22 cellular contexts compared by ENCODE assay signal in genomic region chr5:136337788-136338187, GRCh38. TPM values are rescaled to one million over a fixed set of nuclear protein-coding genes. Genes with fewer than 3 reads are reported as not detected.
DNase-seq lines count a peak whose midpoint lies in the region; ATAC-seq, FAIRE-seq and TF ChIP-seq lines count a peak whose summit lies in the region.
"Had no signal": no experiment of that assay in that cellular context is flagged by ENCODE, and none has a peak within 500 bp of the region (broad histone marks: within the 10 kb centered on the region; RNA-seq: fewer than 3 reads in every experiment).

No MANE protein-coding gene starts in this region.

- H2BK15ac ChIP-seq in H1 (ENCODE audit: low read length) (no peak overlapping the region), mesendoderm (replicated peaks; ENCODE audit: low read depth) (no peak overlapping the region)

- H4K20me1 ChIP-seq in H1 (replicated peaks in 1 of 2; ENCODE audit: control insufficient read depth in 1 of 2, insufficient read depth in 2 of 2, low read length in 2 of 2): no peaks in the 10 kb centered on the region

- no peak overlapping the region for H3K4me2 ChIP-seq in H1 (ENCODE audit: insufficient read depth in 1 of 2, low read depth in 2 of 2, low read length in 2 of 2)
- no peak overlapping the region for H3K4me2 ChIP-seq in mesendoderm (ENCODE audit: low read length)

- FAIRE-seq in H1 (lab: Jason Lieb, UNC): no peak
- FAIRE-seq: A204.1, GM12878, H54, HTR-8/SVneo had no signal

- H3K14ac ChIP-seq in H1 (ENCODE audit: insufficient read length): no peak overlapping the region

- H3K79me1 ChIP-seq in H1 (ENCODE audit: low read depth, low read length) (no peaks in the 10 kb centered on the region), mesendoderm (ENCODE audit: low read length) (no peaks in the 10 kb centered on the region)

- in situ Hi-C loops in ACHN (cut with HindIII; ENCODE audit: low pct_ligation_motif_present, low pct_unique_long_range_greater_than_20kb, low sequenced_read_pairs): no loop called here

- ATAC-seq in GM19351 (IDR thresholded peaks at IDR 0.05; ENCODE audit: unreplicated experiment): no peak
- ATAC-seq: GM12878, HCT116 had no signal

- H4K5ac ChIP-seq in H1 (ENCODE audit: insufficient read length, low read depth, low read length): no peak overlapping the region
- H4K5ac ChIP-seq in mesendoderm (ENCODE audit: low read length): no peak overlapping the region

- H2AFZ ChIP-seq in H1 (ENCODE audit: low read length): no peak overlapping the region

- H4K8ac ChIP-seq in H1 (ENCODE audit: extremely low read depth, insufficient read depth, low read length) (no peak overlapping the region), mesendoderm (ENCODE audit: low read depth, low read length) (no peak overlapping the region)

- H3K18ac ChIP-seq in H1 (ENCODE audit: extremely low read depth, low read length) (no peak overlapping the region), mesendoderm (ENCODE audit: low read length) (no peak overlapping the region)

- H3K27me3 ChIP-seq in H7 (ENCODE audit: control insufficient read depth, insufficient read depth, low read length) (no peaks in the 10 kb centered on the region), H1 (replicated peaks in 1 of 4; ENCODE audit: control insufficient read depth in 3 of 4, extremely low read depth in 1 of 4, insufficient read depth in 3 of 4, low read length in 3 of 4) (no peaks in the 10 kb centered on the region), mesendoderm (ENCODE audit: insufficient read depth, low read length, poor library complexity) (no peaks in the 10 kb centered on the region)
- no peaks in the 10 kb centered on the region for H3K27me3 ChIP-seq in effector memory CD4-positive, alpha-beta T cell (replicated peaks; ENCODE audit: control insufficient read depth, insufficient read depth, low read length, poor library complexity, severe bottlenecking)

- POLR2A ChIA-PET in H1 (lab: Charles Lee; ENCODE audit: partially characterized antibody): interaction anchor here (0.7 kb wide), 1 partner anchor 38 kb away, joined by 4 read pairs; no protein-coding TSS in a partner anchor

- H3K36me3 ChIP-seq in H7 (replicated peaks; ENCODE audit: control insufficient read depth, insufficient read depth, low read length) (no peaks in the 10 kb centered on the region), H1 (ENCODE audit: control insufficient read depth in 2 of 4, insufficient read depth in 4 of 4, low read length in 3 of 4) (no peaks in the 10 kb centered on the region), mesendoderm (ENCODE audit: control insufficient read depth, insufficient read depth, low read length) (no peaks in the 10 kb centered on the region)
- H3K36me3 ChIP-seq in effector memory CD4-positive, alpha-beta T cell (ENCODE audit: control insufficient read depth, insufficient read depth, low read length): no peaks in the 10 kb centered on the region

- H2AK5ac ChIP-seq in H1 (ENCODE audit: low read depth, low read length) (no peak overlapping the region), mesendoderm (ENCODE audit: low read length) (no peak overlapping the region)

- H3K56ac ChIP-seq in H1 (replicated peaks; ENCODE audit: insufficient read length, low read depth, low read length): no peak overlapping the region
- no peak overlapping the region for H3K56ac ChIP-seq in mesendoderm (ENCODE audit: low read length)

- WGBS in H1 (ENCODE audit: extremely low coverage in 1 of 2, insufficient coverage in 1 of 2, insufficient read length in 1 of 2, insufficient replicate concordance in 2 of 2, low coverage in 1 of 2, low lambda C conversion rate in 2 of 2, missing lambda C conversion rate in 1 of 2), 2 experiments: 69% methylated on average over 5 of the region's 5 CpGs; no CpG with 5 or more reads in 1 of the 2 experiments
- no CpG with 5 or more reads among the region's 5 CpGs for WGBS in mesendoderm (ENCODE audit: extremely low coverage, insufficient coverage, low lambda C conversion rate)

- CTCF ChIA-PET in H1 (lab: Charles Lee; ENCODE audit: partially characterized antibody): interaction anchor here (1.1 to 1.6 kb wide), 4 partner anchors 18 to 714 kb away, joined by 3 to 4 read pairs (median 3); no protein-coding TSS in a partner anchor

- H2BK20ac ChIP-seq in H1 (ENCODE audit: low read length): no peak overlapping the region

- H3K4ac ChIP-seq in H1 (replicated peaks; ENCODE audit: insufficient read length, low read depth, low read length): no peak overlapping the region
- no peak overlapping the region for H3K4ac ChIP-seq in mesendoderm (ENCODE audit: low read depth, low read length)

- no peak for TF ChIP-seq CTCF in H1 (IDR thresholded peaks at IDR 0.05; ENCODE audit: control extremely low read depth in 1 of 3, insufficient read depth in 1 of 3, low read depth in 1 of 3, low read length in 3 of 3)

- no peaks in the 10 kb centered on the region for H3K23me2 ChIP-seq in H1 (ENCODE audit: low read depth, low read length)

- peaks cover 0 to 2% (median 0%) of the 10 kb centered on the region in 4 experiments; a peak in 1 of 7 replicates for H3K4me1 ChIP-seq in H1 (replicated peaks in 1 of 4; ENCODE audit: control insufficient read depth in 3 of 4, insufficient read depth in 4 of 4, low read length in 3 of 4)
- H3K4me1 ChIP-seq in mesendoderm (ENCODE audit: control insufficient read depth, low read depth, low read length): no peaks in the 10 kb centered on the region
- H3K4me1 ChIP-seq in effector memory CD4-positive, alpha-beta T cell (ENCODE audit: control insufficient read depth, insufficient read depth, low read length, poor library complexity, severe bottlenecking): no peaks in the 10 kb centered on the region
- H3K4me1 ChIP-seq: Caco-2 had no signal

- TF ChIP-seq POLR2A in H1 (IDR thresholded peaks at IDR 0.05; ENCODE audit: control extremely low read depth in 1 of 2, low read depth in 2 of 2, low read length in 2 of 2): no peak

- no peaks in the 10 kb centered on the region for H3K79me2 ChIP-seq in H1 (ENCODE audit: control insufficient read depth in 1 of 2, insufficient read depth in 2 of 2, low read length in 2 of 2)
- H3K79me2 ChIP-seq in mesendoderm (ENCODE audit: control insufficient read depth, insufficient read depth, low read length): no peaks in the 10 kb centered on the region

- no peak for TF ChIP-seq EP300 in H1 (IDR thresholded peaks at IDR 0.05; ENCODE audit: borderline replicate concordance in 1 of 2, low read depth in 2 of 2, low read length in 2 of 2)

- no peak overlapping the region for H2BK12ac ChIP-seq in H1 (ENCODE audit: low read depth, low read length)

- H3K9ac ChIP-seq in H1 (replicated peaks in 1 of 4; ENCODE audit: extremely low read depth in 1 of 4, low read depth in 3 of 4, low read length in 3 of 4): no peak overlapping the region
- H3K9ac ChIP-seq in mesendoderm (ENCODE audit: low read length): no peak overlapping the region

- no peak overlapping the region for H4K91ac ChIP-seq in H1 (replicated peaks; ENCODE audit: insufficient read length, low read length)

- H3K23ac ChIP-seq in H1 (ENCODE audit: insufficient read length) (no peak overlapping the region), mesendoderm (ENCODE audit: low read length) (no peak overlapping the region)

- H3K9me3 ChIP-seq in H1 (ENCODE audit: insufficient read depth in 2 of 2, low read depth in 1 of 2, low read length in 1 of 2): peaks cover 3 to 12% of the 10 kb centered on the region in 2 experiments; a peak in 2 of 4 replicates
- H3K9me3 ChIP-seq in effector memory CD4-positive, alpha-beta T cell (ENCODE audit: control insufficient read depth, low read length): no peaks in the 10 kb centered on the region
- H3K9me3 ChIP-seq: Caco-2 had no signal

- H3K4me3 ChIP-seq in H7 (ENCODE audit: insufficient read depth, low read depth, low read length): no peak overlapping the region
- no peak overlapping the region for H3K4me3 ChIP-seq in H1 (ENCODE audit: extremely low read depth in 1 of 4, insufficient read depth in 2 of 4, low read depth in 3 of 4, low read length in 4 of 4)
- no peak overlapping the region for H3K4me3 ChIP-seq in mesendoderm (ENCODE audit: low read length)
- H3K4me3 ChIP-seq in effector memory CD4-positive, alpha-beta T cell (ENCODE audit: insufficient read depth, low read depth, low read length, poor library complexity, severe bottlenecking): no peak overlapping the region
- H3K4me3 ChIP-seq: GM12878 had no signal

- H2BK120ac ChIP-seq in H1 (replicated peaks; ENCODE audit: low read depth, low read length): no peak overlapping the region
- H2BK120ac ChIP-seq in mesendoderm (ENCODE audit: low read depth, low read length): no peak overlapping the region

- no peak overlapping the region for H2BK5ac ChIP-seq in H1 (ENCODE audit: low read depth, low read length)
- no peak overlapping the region for H2BK5ac ChIP-seq in mesendoderm (ENCODE audit: low read length)

- H3K27ac ChIP-seq in H1 (ENCODE audit: low read depth, low read length) (no peak overlapping the region), mesendoderm (ENCODE audit: low read depth, low read length) (no peak overlapping the region)
- no peak overlapping the region for H3K27ac ChIP-seq in effector memory CD4-positive, alpha-beta T cell (ENCODE audit: insufficient read depth, low read length, poor library complexity, severe bottlenecking)
- H3K27ac ChIP-seq: C4-2B had no signal

- DNase-seq in H7 (peak; percentile 46), H1 (ENCODE audit: low read depth in 1 of 2, low spot score in 2 of 2) (no peak), mesendoderm (peak; percentile 1), ACHN (no peak)
- DNase-seq in effector memory CD4-positive, alpha-beta T cell: no peak
- DNase-seq: AML-193; Caco-2; CD4-positive, alpha-beta T cell; DMS153; DMS79; HFFc6; KBM-7 had no signal

- TF ChIP-seq RAD21 in H1 (IDR thresholded peaks at IDR 0.05 in 1 of 2, conservative IDR thresholded peaks at IDR 0.05 in 1 of 2; ENCODE audit: low read depth in 2 of 2, low read length in 2 of 2): no peak

TF ChIP-seq in H1, 55 proteins besides CTCF, POLR2A, EP300 and RAD21 (continues in another document):
- 0 out of 2 replicates have a peak, but pooled peaks have one; percentile 32 for TF ChIP-seq TEAD4 (IDR thresholded peaks at IDR 0.05; ENCODE audit: low read depth, low read length)
- no peak for TF ChIP-seq CBX5 (IDR thresholded peaks at IDR 0.05; ENCODE audit: low read depth, low read length)

RNA-seq across cellular contexts. Expression of gene TRPC7, which starts 27.6 kb away (rescaled TPM):
- total RNA-seq in H7 (2014; rRNA removed; shearing (Covaris generic)): 0.28 and 0.37 TPM in 2 replicates
- not detected in 2 replicates for total RNA-seq in H1 (2021; fragmentation: NEBNext Ultra II Directional; extraction: Animal tissue kit (Norgen Biotek cat#: 25700))
- 0.05 TPM in 1 of 2 replicates, not detected in the other for polyA plus RNA-seq in H1 (2011; rRNA removed)
- not detected for polyA plus RNA-seq in H1 (2011; cell fraction: cytosol; rRNA removed)
- polyA plus RNA-seq in H1 (2011; cell fraction: nucleus; rRNA removed): not detected
- 0.08 TPM in 1 of 4 replicates, not detected in the others for polyA plus RNA-seq in H1 (2012, experiment 1 of 2)
- polyA plus RNA-seq in H1 (2012, experiment 2 of 2): not detected
- polyA plus RNA-seq in H1 (2013, experiment 1 of 2): 0.06 TPM
- polyA plus RNA-seq in H1 (2013, experiment 2 of 2): 0.13 TPM
- 0.17 TPM in 1 of 2 replicates, not detected in the other for polyA minus RNA-seq in H1 (2011; rRNA and poly(A)+ RNA removed)
- polyA minus RNA-seq in H1 (2011; cell fraction: cytosol; rRNA and poly(A)+ RNA removed): not detected
- not detected for polyA minus RNA-seq in H1 (2011; cell fraction: nucleus; rRNA and poly(A)+ RNA removed)
- 0.08 TPM for polyA plus RNA-seq in mesendoderm (2013, experiment 1 of 2)
- 0.11 TPM for polyA plus RNA-seq in mesendoderm (2013, experiment 2 of 2)
- total RNA-seq: Caco-2; CD4-positive, alpha-beta T cell; Daoy; GM12878; HFFc6 had no signal
- polyA plus RNA-seq: BJ, GM12878, IgD-negative memory B cell had no signal

Comparison
In these comparisons a context has a peak if more than half of its experiments do, and no peak if none do; other contexts are left out.
1. DNase-seq: peak in H7 (single experiment) and mesendoderm (single experiment); none in H1 (0 of 2), ACHN (single experiment) and effector memory CD4-positive, alpha-beta T cell (0 of 3).